10 cellular contexts compared by ENCODE assay signal in genomic region chr10:67553266-67553665, GRCh38.
"Had no signal": no experiment of that assay in that cellular context is flagged by ENCODE, and none has a peak within 500 bp of the region (broad histone marks: within the 10 kb centered on the region; RNA-seq: fewer than 3 reads in every experiment).

No MANE protein-coding gene starts in this region.

- H3K4me3 ChIP-seq: GM23248, HAP-1, K562 had no signal

- H3K4me1 ChIP-seq: HAP-1 had no signal

- H3K27ac ChIP-seq: GM23248, HL-60 had no signal

- H3K4me3 Mint-ChIP-seq: HFFc6 had no signal

- DNase-seq: GM23248, GOT3, H7, HFFc6, KG1 had no signal

- H3K36me3 ChIP-seq: HAP-1 had no signal

- H3K27ac Mint-ChIP-seq: HFFc6 had no signal

- ATAC-seq: HCT116, HepG2, K562 had no signal

- H3K9me3 ChIP-seq: HAP-1 had no signal
